In genomic region chr14:104794099-104794498, GRCh38 we compare ENCODE assay signal across 8 cellular contexts. TPM values are rescaled to one million over a fixed set of nuclear protein-coding genes. Genes with fewer than 3 reads are reported as not detected.
DNase-seq lines count a peak whose midpoint lies in the region; ATAC-seq and TF ChIP-seq lines count a peak whose summit lies in the region.

No MANE protein-coding gene starts in this region.

- peak overlapping the region; percentile 90 for H3K4me3 ChIP-seq in LNCaP clone FGC (ENCODE audit: low read depth, low read length)
- peak overlapping the region; percentile 78 for H3K4me3 ChIP-seq in fibroblast of villous mesenchyme (ENCODE audit: low read depth, low read length)
- peak overlapping the region; percentile 68 for H3K4me3 ChIP-seq in ovary

- peak overlapping the region; percentile 81 for H3K4me3 Mint-ChIP-seq in Calu3 (ENCODE audit: low read depth, unreplicated experiment)
- peak overlapping the region; percentile 91 to 95 for H3K4me3 Mint-ChIP-seq in activated T-cell treated with anti-CD3 and anti-CD28 coated beads, Interleukin-2, amount 50 U/mL, for 72 hours

- H3K4me1 Mint-ChIP-seq in Calu3 (ENCODE audit: low read depth, unreplicated experiment), result peaks cover 31% of the 10 kb centered on the region
- peaks cover 40% of the 10 kb centered on the region for H3K4me1 Mint-ChIP-seq in activated T-cell treated with anti-CD3 and anti-CD28 coated beads, Interleukin-2, amount 50 U/mL, for 72 hours (ENCODE audit: low read depth)

- 4 to 5% (median 5%) methylated on average over 15 of the region's 15 CpGs for WGBS in ovary, 3 donors

- peaks cover 14% of the 10 kb centered on the region for H3K4me1 ChIP-seq in ovary (ENCODE audit: insufficient read depth)

- no peak for ATAC-seq in activated T-cell treated with anti-CD3 and anti-CD28 coated beads, Interleukin-2, amount 50 U/mL, for 72 hours (replicated peaks in 1 of 2)
- no peak for ATAC-seq in HG03095 (IDR thresholded peaks at IDR 0.05; ENCODE audit: unreplicated experiment)
- ATAC-seq in GM21576 (IDR thresholded peaks at IDR 0.05; ENCODE audit: unreplicated experiment), result no peak

- TF ChIP-seq POLR2A in ovary (IDR thresholded peaks at IDR 0.05), result no peak

- H3K36me3 Mint-ChIP-seq in Calu3 (ENCODE audit: insufficient read depth, unreplicated experiment), result peaks cover 30% of the 10 kb centered on the region
- peaks cover 0 to 1% of the 10 kb centered on the region in 2 donors for H3K36me3 Mint-ChIP-seq in activated T-cell treated with anti-CD3 and anti-CD28 coated beads, Interleukin-2, amount 50 U/mL, for 72 hours (ENCODE audit: insufficient read depth in 2 of 2)

- BruUV-seq in Calu3 (replicated peaks; lab: Mats Ljungman, UMichigan), result TSS peak; percentile 66

- no peaks in the 10 kb centered on the region for H3K9me3 ChIP-seq in ovary

- TF ChIP-seq CTCF in Calu3 (IDR thresholded peaks at IDR 0.05; ENCODE audit: unreplicated experiment) (no peak), LNCaP clone FGC (IDR thresholded peaks at IDR 0.05; ENCODE audit: control insufficient read depth, extremely low read depth, insufficient read depth) (no peak), fibroblast of villous mesenchyme (IDR thresholded peaks at IDR 0.05; ENCODE audit: insufficient read depth, low read depth, low read length) (no peak), ovary (IDR thresholded peaks at IDR 0.05) (no peak)

- no peak overlapping the region for H3K27ac ChIP-seq in ovary

- H3K9me3 Mint-ChIP-seq in Calu3 (ENCODE audit: low read depth, unreplicated experiment), result no peaks in the 10 kb centered on the region
- no peaks in the 10 kb centered on the region for H3K9me3 Mint-ChIP-seq in activated T-cell treated with anti-CD3 and anti-CD28 coated beads, Interleukin-2, amount 50 U/mL, for 72 hours

- intact Hi-C loops in Calu3 (cut with micrococcal nuclease; ENCODE audit: unreplicated experiment) (no loop called here), ovary (cut with DNase I) (loop anchor here in 1 of 4 donors (2.0 kb wide), 1 partner anchor 23 kb away; no protein-coding TSS in a partner anchor)

- CTCF ChIA-PET in Calu3 (lab: Charles Lee), result interaction anchor here (1.8 kb wide), 1 partner anchor 26 kb away, joined by 6 read pairs; no protein-coding TSS in a partner anchor

- TF ChIP-seq EP300 in ovary (IDR thresholded peaks at IDR 0.05), result no peak

- DNase-seq in Calu3, result peak; percentile 79
- DNase-seq in LNCaP clone FGC (ENCODE audit: low read depth), result no peak
- peak in 1 of 2 donors; percentile 49 for DNase-seq in activated T-cell treated with anti-CD3 and anti-CD28 coated beads, Interleukin-2, amount 50 U/mL, for 72 hours
- peak; percentile 76 for DNase-seq in fibroblast of villous mesenchyme (ENCODE audit: low read depth)
- peak in 3 of 5 donors; percentile 42 to 71 (median 63) for DNase-seq in ovary
- DNase-seq in NCI-H146 (lab: John Stamatoyannopoulos, UW), result no peak

- no peaks in the 10 kb centered on the region for H3K36me3 ChIP-seq in ovary

- H3K27me3 ChIP-seq in ovary, result no peaks in the 10 kb centered on the region

- peak overlapping the region; percentile 35 for H3K27ac Mint-ChIP-seq in Calu3 (ENCODE audit: unreplicated experiment)
- H3K27ac Mint-ChIP-seq in activated T-cell treated with anti-CD3 and anti-CD28 coated beads, Interleukin-2, amount 50 U/mL, for 72 hours, result no peak overlapping the region

- H3K27me3 Mint-ChIP-seq in Calu3 (ENCODE audit: unreplicated experiment), result no peaks in the 10 kb centered on the region
- no peaks in the 10 kb centered on the region for H3K27me3 Mint-ChIP-seq in activated T-cell treated with anti-CD3 and anti-CD28 coated beads, Interleukin-2, amount 50 U/mL, for 72 hours (ENCODE audit: low read depth)

RNA-seq across cellular contexts. Expression of gene AKT1, which starts 1.4 kb away (rescaled TPM):
- total RNA-seq in Calu3 (2022) (118 and 120 TPM in 2 replicates), fibroblast of villous mesenchyme (233 and 261 TPM in 2 replicates), ovary (100 to 1,000 TPM in 4 of 7 donors, 10 to 100 TPM in 3; 58.1 to 105 (median 103) TPM)
- 100 to 1,000 TPM in 1 of 2 donors, 10 to 100 TPM in 1; 98.0 to 113 TPM for total RNA-seq in activated T-cell treated with anti-CD3 and anti-CD28 coated beads, Interleukin-2, amount 50 U/mL, for 72 hours
- 10 to 100 TPM; 53.9 to 72.6 TPM for polyA plus RNA-seq in ovary

RNA-seq across cellular contexts. Expression of gene ZBTB42, which starts 6.8 kb away (rescaled TPM):
- total RNA-seq in Calu3 (2022) (11.8 and 13.9 TPM in 2 replicates), fibroblast of villous mesenchyme (3.5 and 4.3 TPM in 2 replicates), ovary (10 to 100 TPM in 1 of 7 donors, 1 to 10 TPM in 6; 2.0 to 18.7 (median 4.1) TPM)
- 1 to 10 TPM; 2.5 to 3.0 TPM for total RNA-seq in activated T-cell treated with anti-CD3 and anti-CD28 coated beads, Interleukin-2, amount 50 U/mL, for 72 hours
- polyA plus RNA-seq in ovary, result 1 to 10 TPM in 1 of 2 donors, under 1 TPM in 1; 0.42 to 1.8 TPM

RNA-seq across cellular contexts. Expression of gene SIVA1, which starts 41.2 kb away (rescaled TPM):
- 72.3 and 73.3 TPM in 2 replicates for total RNA-seq in Calu3 (2022)
- 10 to 100 TPM; 72.9 TPM for total RNA-seq in activated T-cell treated with anti-CD3 and anti-CD28 coated beads, Interleukin-2, amount 50 U/mL, for 72 hours
- total RNA-seq in fibroblast of villous mesenchyme, result 67.8 and 73.8 TPM in 2 replicates
- total RNA-seq in ovary, result 100 to 1,000 TPM in 3 of 7 donors, 10 to 100 TPM in 4; 85.7 to 385 (median 91.6) TPM
- polyA plus RNA-seq in ovary, result 100 to 1,000 TPM in 1 of 2 donors, 1 to 10 TPM in 1; 2.4 to 249 TPM

Comparison
In these comparisons a context has a peak if more than half of its experiments do, and no peak if none do; other contexts are left out.
1. DNase-seq: peak in Calu3 (single experiment), fibroblast of villous mesenchyme (single experiment) and ovary (3 of 5); none in LNCaP clone FGC (single experiment) and NCI-H146 (single experiment).
2. Peak in every context shown above with its lines, with median percentiles within 50 percentile points of each other: H3K4me3 ChIP-seq.